In genomic region chr12:52846356-52846970, GRCh38 we compare ENCODE assay signal across 26 cellular contexts. TPM values are rescaled to one million over a fixed set of nuclear protein-coding genes. Genes with fewer than 3 reads are reported as not detected.
"Had no signal": no experiment of that assay in that cellular context is flagged by ENCODE, and none has a peak within 500 bp of the region (broad histone marks: within the 10 kb centered on the region; RNA-seq: fewer than 3 reads in every experiment).

No MANE protein-coding gene starts in this region.

- H3K36me3 Mint-ChIP-seq: naive thymus-derived CD4-positive, alpha-beta T cell had no signal

- H3K4me3 Mint-ChIP-seq: naive thymus-derived CD4-positive, alpha-beta T cell had no signal

- H3K9me3 ChIP-seq: heart left ventricle, neutrophil, suprapubic skin, thyroid gland, upper lobe of right lung, vagina had no signal

- H3K4me1 ChIP-seq: heart left ventricle, upper lobe of right lung, vagina had no signal

- ATAC-seq: heart left ventricle; left lobe of liver; naive thymus-derived CD4-positive, alpha-beta T cell; sciatic nerve had no signal

- DNase-seq: effector CD4-positive, alpha-beta T cell; foreskin melanocyte; heart left ventricle; hippocampal formation; mammary epithelial cell; naive thymus-derived CD4-positive, alpha-beta T cell; stimulated activated CD4-positive, alpha-beta T cell treated with anti-CD3 and anti-CD28 coated beads, Interleukin-2, amount 100 ng/mL, for 24 hours; stimulated activated naive CD4-positive, alpha-beta T cell treated with Interleukin-2 at 50 U/mL for 16 hours; upper lobe of right lung had no signal

- H3K27me3 ChIP-seq: neutrophil, suprapubic skin, thyroid gland, vagina had no signal

- H3K36me3 ChIP-seq: heart left ventricle, neutrophil, suprapubic skin, thyroid gland, upper lobe of right lung, vagina had no signal

- H3K27ac ChIP-seq: coronary artery, heart left ventricle, neutrophil, suprapubic skin, upper lobe of right lung, vagina had no signal

- H3K4me3 ChIP-seq: coronary artery, heart left ventricle, suprapubic skin, thyroid gland, upper lobe of right lung, vagina had no signal

RNA-seq across cellular contexts. Expression of gene KRT78, which starts 2.3 kb away (rescaled TPM):
- total RNA-seq: cerebellum; dermis microvascular lymphatic vessel endothelial cell; glomerular endothelial cell; heart left ventricle; left lobe of liver; mammary epithelial cell; mesenteric fat pad; mononuclear cell; naive thymus-derived CD4-positive, alpha-beta T cell; osteocyte; pulmonary artery endothelial cell; sciatic nerve; skeletal muscle tissue; upper lobe of right lung had no signal
- polyA plus RNA-seq: mammary epithelial cell; naive thymus-derived CD4-positive, alpha-beta T cell; neural cell had no signal

RNA-seq across cellular contexts. Expression of gene KRT79, which starts 12.4 kb away (rescaled TPM):
- total RNA-seq: cerebellum; dermis microvascular lymphatic vessel endothelial cell; heart left ventricle; left lobe of liver; mammary epithelial cell; mononuclear cell; naive thymus-derived CD4-positive, alpha-beta T cell; osteocyte; pulmonary artery endothelial cell; sciatic nerve; thyroid gland had no signal
- polyA plus RNA-seq: mammary epithelial cell; naive thymus-derived CD4-positive, alpha-beta T cell; neural cell had no signal

RNA-seq across cellular contexts. Expression of gene KRT4, which starts 32.5 kb away (rescaled TPM):
- total RNA-seq: cerebellum; dermis microvascular lymphatic vessel endothelial cell; glomerular endothelial cell; heart left ventricle; left lobe of liver; mammary epithelial cell; mesenteric fat pad; mononuclear cell; naive thymus-derived CD4-positive, alpha-beta T cell; osteocyte; pulmonary artery endothelial cell; sciatic nerve; skeletal muscle tissue had no signal
- polyA plus RNA-seq: mammary epithelial cell; naive thymus-derived CD4-positive, alpha-beta T cell; neural cell had no signal

RNA-seq across cellular contexts. Expression of gene KRT3, which starts 50.5 kb away (rescaled TPM):
- total RNA-seq: cerebellum; dermis microvascular lymphatic vessel endothelial cell; heart left ventricle; left lobe of liver; lower leg skin; mammary epithelial cell; mesenteric fat pad; mononuclear cell; naive thymus-derived CD4-positive, alpha-beta T cell; osteocyte; pulmonary artery endothelial cell; sciatic nerve; skeletal muscle tissue; suprapubic skin; thyroid gland; upper lobe of right lung; vagina had no signal
- polyA plus RNA-seq: heart left ventricle; naive thymus-derived CD4-positive, alpha-beta T cell; neural cell had no signal
